Comparison of ENCODE assay signal across 15 cellular contexts in the genomic region with DNA sequence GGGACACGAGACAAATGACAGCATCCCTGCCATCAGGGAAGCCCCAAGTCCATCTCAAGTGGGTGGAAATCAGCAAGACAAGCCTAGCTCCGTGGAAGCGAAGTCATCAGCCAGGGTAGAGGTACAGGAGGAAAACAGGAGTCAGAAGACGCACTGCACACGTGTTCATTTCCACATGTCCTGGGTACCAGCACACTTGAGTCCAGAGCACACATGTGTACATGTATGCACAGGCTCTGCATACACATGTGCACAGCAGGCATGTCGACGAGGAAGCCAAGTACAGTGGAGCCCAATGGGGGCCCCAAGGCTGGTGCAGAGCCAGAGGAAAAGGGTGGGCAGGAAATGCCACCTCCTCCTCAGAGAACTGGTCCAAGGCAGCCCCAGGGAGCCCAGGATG.
DNase-seq lines count a peak whose midpoint lies in the region; ATAC-seq and TF ChIP-seq lines count a peak whose summit lies in the region.
"Had no signal": no experiment of that assay in that cellular context is flagged by ENCODE, and none has a peak within 500 bp of the region (broad histone marks: within the 10 kb centered on the region; RNA-seq: fewer than 3 reads in every experiment).

No MANE protein-coding gene starts in this region.

- no peak overlapping the region for H3K27ac ChIP-seq in left ventricle myocardium inferior (replicated peaks)
- H3K27ac ChIP-seq in SK-N-MC, result 0 out of 2 replicates have a peak overlapping the region, but pooled peaks have one; percentile 73
- H3K27ac ChIP-seq in WERI-Rb-1, result no peak overlapping the region

- no peak overlapping the region for H3K4me3 ChIP-seq in left ventricle myocardium inferior
- H3K4me3 ChIP-seq in SK-N-MC, result no peak overlapping the region
- no peak overlapping the region for H3K4me3 ChIP-seq in WERI-Rb-1 (ENCODE audit: low read depth, low read length)

- no peaks in the 10 kb centered on the region for H3K9me3 ChIP-seq in left ventricle myocardium inferior (replicated peaks)
- H3K9me3 ChIP-seq in SK-N-MC (ENCODE audit: low read depth, low read length), result no peaks in the 10 kb centered on the region
- no peaks in the 10 kb centered on the region for H3K9me3 ChIP-seq in WERI-Rb-1 (ENCODE audit: severe bottlenecking)

- H3K9ac ChIP-seq in SK-N-MC (ENCODE audit: insufficient read length), result no peak overlapping the region

- H3K27me3 Mint-ChIP-seq in glutamatergic neuron (ENCODE audit: unreplicated experiment), result peaks cover 12% of the 10 kb centered on the region

- H3K27me3 ChIP-seq in left ventricle myocardium inferior (ENCODE audit: low read depth) (peaks cover 2% of the 10 kb centered on the region), WERI-Rb-1 (ENCODE audit: insufficient read depth, low read depth, severe bottlenecking) (no peaks in the 10 kb centered on the region)

- TF ChIP-seq CTCF in left ventricle myocardium inferior (IDR thresholded peaks at IDR 0.05; ENCODE audit: borderline replicate concordance) (no peak), glutamatergic neuron (IDR thresholded peaks at IDR 0.05; ENCODE audit: partially characterized antibody, unreplicated experiment) (no peak), WERI-Rb-1 (IDR thresholded peaks at IDR 0.05; ENCODE audit: low read depth, low read length) (no peak)

- H3K27ac Mint-ChIP-seq in glutamatergic neuron (ENCODE audit: unreplicated experiment), result peak overlapping the region; percentile 66
- H3K27ac Mint-ChIP-seq: B cell; CD8-positive, alpha-beta memory T cell; HFFc6 had no signal

- H3K4me1 ChIP-seq in left ventricle myocardium inferior, result peaks cover 64% of the 10 kb centered on the region
- H3K4me1 ChIP-seq: Caco-2 had no signal

- H3K36me3 ChIP-seq in left ventricle myocardium inferior (no peaks in the 10 kb centered on the region), SK-N-MC (ENCODE audit: insufficient read depth, low read length) (no peaks in the 10 kb centered on the region), WERI-Rb-1 (no peaks in the 10 kb centered on the region)

- peaks cover 33% of the 10 kb centered on the region for H3K4me1 Mint-ChIP-seq in glutamatergic neuron (ENCODE audit: low read depth, unreplicated experiment)
- H3K4me1 Mint-ChIP-seq: B cell; CD8-positive, alpha-beta memory T cell had no signal

- ATAC-seq in Right ventricle myocardium superior (ENCODE audit: poor library complexity), result no peak

- no peaks in the 10 kb centered on the region for H3K36me3 Mint-ChIP-seq in glutamatergic neuron (ENCODE audit: unreplicated experiment)
- H3K36me3 Mint-ChIP-seq: CD8-positive, alpha-beta memory T cell had no signal

- DNase-seq in Right ventricle myocardium superior, result peak; percentile 30
- DNase-seq in left ventricle myocardium inferior, result no peak
- no peak for DNase-seq in SK-N-MC (ENCODE audit: low read depth, low spot score)
- DNase-seq in glutamatergic neuron, result no peak
- no peak for DNase-seq in WERI-Rb-1
- DNase-seq in SK-N-DZ (ENCODE audit: low spot score), result no peak
- no peak for DNase-seq in NCI-H187 (lab: John Stamatoyannopoulos, UW)
- DNase-seq: 8988T; ACHN; Caco-2; CD8-positive, alpha-beta memory T cell; GF-D8; HCEC 1CT; HFFc6 had no signal

- H3K4me3 Mint-ChIP-seq in glutamatergic neuron (ENCODE audit: unreplicated experiment), result peak overlapping the region; percentile 32
- H3K4me3 Mint-ChIP-seq: B cell; CD8-positive, alpha-beta memory T cell; HFFc6 had no signal

- intact Hi-C loops in Right ventricle myocardium superior (cut with DNase I) (no loop called here), left ventricle myocardium inferior (cut with micrococcal nuclease) (loop anchor here (10.0 kb wide), 1 partner anchor 75 kb away; the partner anchor contains the start of gene ZNF423)

- H3K9me3 Mint-ChIP-seq in glutamatergic neuron (ENCODE audit: unreplicated experiment), result peaks cover 11% of the 10 kb centered on the region
- H3K9me3 Mint-ChIP-seq: CD8-positive, alpha-beta memory T cell had no signal
